In genomic region chr14:73492661-73493060, GRCh38 we compare ENCODE assay signal across 10 cellular contexts. TPM values are rescaled to one million over a fixed set of nuclear protein-coding genes. Genes with fewer than 3 reads are reported as not detected.
DNase-seq lines count a peak whose midpoint lies in the region; ATAC-seq, FAIRE-seq and TF ChIP-seq lines count a peak whose summit lies in the region.
"Had no signal": no experiment of that assay in that cellular context is flagged by ENCODE, and none has a peak within 500 bp of the region (broad histone marks: within the 10 kb centered on the region; RNA-seq: fewer than 3 reads in every experiment).

No MANE protein-coding gene starts in this region.

- H3K36me3 ChIP-seq in endothelial cell of umbilical vein (ENCODE audit: control insufficient read depth in 2 of 2, extremely low read depth in 1 of 2, insufficient read depth in 2 of 2, low read length in 2 of 2) (no peaks in the 10 kb centered on the region), skeletal muscle satellite cell (ENCODE audit: insufficient read depth, low read length) (peaks cover 5% of the 10 kb centered on the region), vagina (no peaks in the 10 kb centered on the region)

- H3K4me3 ChIP-seq in endothelial cell of umbilical vein (replicated peaks in 1 of 3; ENCODE audit: insufficient read depth in 1 of 3, low read depth in 1 of 3, low read length in 3 of 3), result peak overlapping the region in 1 of 3 experiments; percentile 15
- H3K4me3 ChIP-seq in skeletal muscle satellite cell (ENCODE audit: low read length), result peak overlapping the region; percentile 10
- H3K4me3 ChIP-seq in vagina, result no peak overlapping the region

- peak overlapping the region; percentile 25 for H3K27ac Mint-ChIP-seq in activated CD8-positive, alpha-beta memory T cell treated with anti-CD3 and anti-CD28 coated beads, Interleukin-2, amount 10 ng/mL, durations not matched to agents 7 days and 5 days

- no peaks in the 10 kb centered on the region for H3K9me1 ChIP-seq in endothelial cell of umbilical vein (replicated peaks; ENCODE audit: control insufficient read depth, extremely low read depth, insufficient read depth, low read length)

- no peak for FAIRE-seq in endothelial cell of umbilical vein (lab: Jason Lieb, UNC)

- CTCF ChIA-PET in activated CD8-positive, alpha-beta memory T cell treated with anti-CD3 and anti-CD28 coated beads, Interleukin-2, amount 10 ng/mL, durations not matched to agents 7 days and 5 days (lab: Charles Lee), result no interaction called here
- CTCF ChIA-PET in endothelial cell of umbilical vein (lab: Charles Lee), result interaction anchor here (0.7 kb wide), 1 partner anchor 142 kb away, joined by 3 read pairs; no protein-coding TSS in a partner anchor

- DNase-seq in activated CD8-positive, alpha-beta memory T cell treated with anti-CD3 and anti-CD28 coated beads, Interleukin-2, amount 10 ng/mL, durations not matched to agents 7 days and 5 days, result no peak
- no peak for DNase-seq in activated CD8-positive, alpha-beta memory T cell treated with anti-CD3 and anti-CD28 coated beads, Interleukin-2, amount 50 U/mL, for 4 hours
- DNase-seq in OCI-M1 (lab: John Stamatoyannopoulos, UW) (peak; percentile 22), endothelial cell of umbilical vein (ENCODE audit: low read depth, low spot score) (no peak), midbrain (lab: John Stamatoyannopoulos, UW) (no peak), NOMO-1 treated with DMSO at 0.1 percent for 48 hours (lab: John Stamatoyannopoulos, UW; ENCODE audit: unreplicated experiment) (no peak), vagina (ENCODE audit: extremely low spot score in 2 of 2) (no peak)
- DNase-seq: C1 segment of cervical spinal cord had no signal

- no peak overlapping the region for H3K9ac ChIP-seq in endothelial cell of umbilical vein (replicated peaks; ENCODE audit: extremely low read depth, insufficient read depth, low read length)
- no peak overlapping the region for H3K9ac ChIP-seq in skeletal muscle satellite cell (ENCODE audit: low read depth, low read length)

- no peak overlapping the region for H2AFZ ChIP-seq in endothelial cell of umbilical vein (ENCODE audit: low read depth, low read length)

- H4K20me1 ChIP-seq in endothelial cell of umbilical vein (replicated peaks; ENCODE audit: control insufficient read depth, extremely low read depth, insufficient read depth, low read length), result no peaks in the 10 kb centered on the region

- H3K4me1 ChIP-seq in endothelial cell of umbilical vein (ENCODE audit: control insufficient read depth, extremely low read depth, insufficient read depth, low read length) (peaks cover 15% of the 10 kb centered on the region), skeletal muscle satellite cell (ENCODE audit: control insufficient read depth, insufficient read depth, low read length) (peaks cover 23% of the 10 kb centered on the region), vagina (peaks cover 35% of the 10 kb centered on the region)

- no peaks in the 10 kb centered on the region for H3K9me3 Mint-ChIP-seq in activated CD8-positive, alpha-beta memory T cell treated with anti-CD3 and anti-CD28 coated beads, Interleukin-2, amount 10 ng/mL, durations not matched to agents 7 days and 5 days (ENCODE audit: low read depth)

- POLR2A ChIA-PET in endothelial cell of umbilical vein (lab: Charles Lee), result no interaction called here

- no peak overlapping the region for H3K27ac ChIP-seq in endothelial cell of umbilical vein (ENCODE audit: insufficient read depth, low read depth, low read length)
- H3K27ac ChIP-seq in vagina, result no peak overlapping the region

- peaks cover 42% of the 10 kb centered on the region for H3K4me1 Mint-ChIP-seq in activated CD8-positive, alpha-beta memory T cell treated with anti-CD3 and anti-CD28 coated beads, Interleukin-2, amount 10 ng/mL, durations not matched to agents 7 days and 5 days

- H3K9me3 ChIP-seq in endothelial cell of umbilical vein (replicated peaks; ENCODE audit: control insufficient read depth, insufficient read depth, low read length) (no peaks in the 10 kb centered on the region), skeletal muscle satellite cell (replicated peaks; ENCODE audit: low read length) (no peaks in the 10 kb centered on the region), vagina (no peaks in the 10 kb centered on the region)

- dilution Hi-C loops in endothelial cell of umbilical vein (cut with MboI; ENCODE audit: extremely low pct_ligation_motif_present, low sequenced_read_pairs), result no loop called here

- H3K4me2 ChIP-seq in endothelial cell of umbilical vein (ENCODE audit: insufficient read depth, low read length) (peak overlapping the region; percentile 85), skeletal muscle satellite cell (ENCODE audit: low read length) (peak overlapping the region; percentile 100)

- intact Hi-C loops in endothelial cell of umbilical vein (cut with micrococcal nuclease), result loop anchor here (10.0 kb wide), 1 partner anchor 278 kb away; no protein-coding TSS in a partner anchor
- intact Hi-C loops in vagina (cut with DNase I), result no loop called here

- peaks cover 29% of the 10 kb centered on the region for H3K36me3 Mint-ChIP-seq in activated CD8-positive, alpha-beta memory T cell treated with anti-CD3 and anti-CD28 coated beads, Interleukin-2, amount 10 ng/mL, durations not matched to agents 7 days and 5 days

- TF ChIP-seq CTCF in endothelial cell of umbilical vein (IDR thresholded peaks at IDR 0.05; ENCODE audit: extremely low read depth in 1 of 2, insufficient read depth in 1 of 2, low read depth in 1 of 2, low read length in 2 of 2) (no peak), vagina (IDR thresholded peaks at IDR 0.05) (no peak)

- BruUV-seq in endothelial cell of umbilical vein (replicated peaks; lab: Mats Ljungman, UMichigan), result no TSS peak

- H3K27me3 Mint-ChIP-seq in activated CD8-positive, alpha-beta memory T cell treated with anti-CD3 and anti-CD28 coated beads, Interleukin-2, amount 10 ng/mL, durations not matched to agents 7 days and 5 days, result peaks cover 7% of the 10 kb centered on the region

- H3K4me3 Mint-ChIP-seq in activated CD8-positive, alpha-beta memory T cell treated with anti-CD3 and anti-CD28 coated beads, Interleukin-2, amount 10 ng/mL, durations not matched to agents 7 days and 5 days, result peak overlapping the region; percentile 78

- TF ChIP-seq POLR2A in endothelial cell of umbilical vein (IDR thresholded peaks at IDR 0.05; ENCODE audit: low read depth, low read length), result no peak
- TF ChIP-seq POLR2A in vagina (IDR thresholded peaks at IDR 0.05), result no peak

- H3K79me2 ChIP-seq in endothelial cell of umbilical vein (ENCODE audit: control insufficient read depth, insufficient read depth, low read length), result peaks cover 26% of the 10 kb centered on the region

- ATAC-seq in activated CD8-positive, alpha-beta memory T cell treated with anti-CD3 and anti-CD28 coated beads, Interleukin-2, amount 10 ng/mL, durations not matched to agents 7 days and 5 days, result no peak
- ATAC-seq: esophagus mucosa had no signal

- H3K27me3 ChIP-seq in endothelial cell of umbilical vein (ENCODE audit: control insufficient read depth in 2 of 2, insufficient read depth in 2 of 2, low read length in 2 of 2) (no peaks in the 10 kb centered on the region), skeletal muscle satellite cell (ENCODE audit: control insufficient read depth, insufficient read depth, low read length) (no peaks in the 10 kb centered on the region), vagina (no peaks in the 10 kb centered on the region)

TF ChIP-seq in endothelial cell of umbilical vein, 7 proteins besides CTCF, POLR2A, EP300 and RAD21 (continues in another document):
- no peak for TF ChIP-seq MYC (IDR thresholded peaks at IDR 0.05; ENCODE audit: low read depth, low read length)

RNA-seq across cellular contexts. Expression of gene RIOX1, which starts 1.9 kb away (rescaled TPM):
- 10 to 100 TPM; 20.7 to 25.6 TPM for total RNA-seq in activated CD8-positive, alpha-beta memory T cell treated with anti-CD3 and anti-CD28 coated beads, Interleukin-2, amount 10 ng/mL, durations not matched to agents 7 days and 5 days
- 15.6 and 17.7 TPM in 2 replicates for total RNA-seq in endothelial cell of umbilical vein
- 12.7 and 14.6 TPM in 2 replicates for polyA plus RNA-seq in endothelial cell of umbilical vein
- polyA plus RNA-seq in endothelial cell of umbilical vein (2011; cell fraction: cytosol; rRNA removed), result 6.9 and 8.7 TPM in 2 replicates
- polyA plus RNA-seq in endothelial cell of umbilical vein (2011; cell fraction: nucleus; rRNA removed), result 4.7 and 5.0 TPM in 2 replicates
- 9.3 and 12.1 TPM in 2 replicates for polyA plus RNA-seq in endothelial cell of umbilical vein (2012)
- polyA minus RNA-seq in endothelial cell of umbilical vein, result 12.1 and 18.4 TPM in 2 replicates
- 14.6 TPM for polyA minus RNA-seq in endothelial cell of umbilical vein (2011; cell fraction: cytosol; rRNA and poly(A)+ RNA removed)
- 6.3 and 7.1 TPM in 2 replicates for polyA minus RNA-seq in endothelial cell of umbilical vein (2011; cell fraction: nucleus; rRNA and poly(A)+ RNA removed)
- 21.4 and 21.5 TPM in 2 replicates for total RNA-seq in skeletal muscle satellite cell (2012; rRNA removed)
- total RNA-seq in vagina, result 16.7 TPM

RNA-seq across cellular contexts. Expression of gene NUMB, which starts 34.3 kb away (rescaled TPM):
- total RNA-seq in activated CD8-positive, alpha-beta memory T cell treated with anti-CD3 and anti-CD28 coated beads, Interleukin-2, amount 10 ng/mL, durations not matched to agents 7 days and 5 days, result 10 to 100 TPM; 44.8 to 45.2 TPM
- total RNA-seq in endothelial cell of umbilical vein (116 and 128 TPM in 2 replicates), vagina (48.1 TPM)
- polyA plus RNA-seq in endothelial cell of umbilical vein, result 164 and 210 TPM in 2 replicates
- polyA plus RNA-seq in endothelial cell of umbilical vein (2011; cell fraction: cytosol; rRNA removed), result 121 and 133 TPM in 2 replicates
- polyA plus RNA-seq in endothelial cell of umbilical vein (2011; cell fraction: nucleus; rRNA removed), result 224 and 247 TPM in 2 replicates
- polyA plus RNA-seq in endothelial cell of umbilical vein (2012), result 87.1 and 111 TPM in 2 replicates
- 389 and 406 TPM in 2 replicates for polyA minus RNA-seq in endothelial cell of umbilical vein
- polyA minus RNA-seq in endothelial cell of umbilical vein (2011; cell fraction: cytosol; rRNA and poly(A)+ RNA removed), result 30.2 TPM
- polyA minus RNA-seq in endothelial cell of umbilical vein (2011; cell fraction: nucleus; rRNA and poly(A)+ RNA removed), result 207 and 280 TPM in 2 replicates
- 50.2 and 60.3 TPM in 2 replicates for total RNA-seq in skeletal muscle satellite cell (2012; rRNA removed)

RNA-seq across cellular contexts. Expression of gene ACOT1, which starts 44.3 kb away (rescaled TPM):
- 1 to 10 TPM; 2.5 to 4.3 TPM for total RNA-seq in activated CD8-positive, alpha-beta memory T cell treated with anti-CD3 and anti-CD28 coated beads, Interleukin-2, amount 10 ng/mL, durations not matched to agents 7 days and 5 days
- total RNA-seq in endothelial cell of umbilical vein, result 2.0 and 21.4 TPM in 2 replicates
- 15.5 and 16.0 TPM in 2 replicates for polyA plus RNA-seq in endothelial cell of umbilical vein
- polyA plus RNA-seq in endothelial cell of umbilical vein (2011; cell fraction: cytosol; rRNA removed), result 9.0 and 11.4 TPM in 2 replicates
- 4.6 and 5.7 TPM in 2 replicates for polyA plus RNA-seq in endothelial cell of umbilical vein (2011; cell fraction: nucleus; rRNA removed)
- polyA plus RNA-seq in endothelial cell of umbilical vein (2012), result 3.3 and 3.9 TPM in 2 replicates
- polyA minus RNA-seq in endothelial cell of umbilical vein, result 3.6 and 5.7 TPM in 2 replicates
- polyA minus RNA-seq in endothelial cell of umbilical vein (2011; cell fraction: cytosol; rRNA and poly(A)+ RNA removed), result 2.0 TPM
- 2.1 and 2.3 TPM in 2 replicates for polyA minus RNA-seq in endothelial cell of umbilical vein (2011; cell fraction: nucleus; rRNA and poly(A)+ RNA removed)
- 3.3 and 4.1 TPM in 2 replicates for total RNA-seq in skeletal muscle satellite cell (2012; rRNA removed)
- total RNA-seq in vagina, result 5.2 TPM
